In the genomic region with DNA sequence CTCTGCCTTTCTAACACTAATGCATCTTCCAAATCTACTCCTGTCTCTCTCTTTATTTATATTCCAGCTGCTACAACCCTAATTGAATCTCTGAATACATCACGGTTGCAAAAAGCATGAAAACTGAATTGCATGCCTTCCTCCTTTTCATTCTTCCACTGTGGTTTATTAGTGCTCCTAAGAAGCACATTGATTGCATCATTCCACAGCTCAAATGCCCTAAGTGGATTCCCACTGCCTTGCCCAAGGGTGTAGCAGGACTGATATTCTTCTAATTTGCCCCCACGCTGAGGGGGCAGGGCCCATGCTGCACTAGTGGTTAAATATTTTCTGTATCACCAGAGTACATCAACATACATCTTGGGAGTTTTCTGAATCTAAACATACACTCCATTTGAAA, we compare ENCODE assay signal across 22 cellular contexts.
"Had no signal": no experiment of that assay in that cellular context is flagged by ENCODE, and none has a peak within 500 bp of the region (broad histone marks: within the 10 kb centered on the region; RNA-seq: fewer than 3 reads in every experiment).

No MANE protein-coding gene starts in this region.

- H3K9me3 ChIP-seq: adrenal gland, esophagus muscularis mucosa, thyroid gland had no signal

- H2AFZ ChIP-seq: parathyroid adenoma had no signal

- H3K36me3 ChIP-seq: adrenal gland, cardiac muscle cell, esophagus muscularis mucosa, thyroid gland had no signal

- H3K4me3 ChIP-seq: adrenal gland, cardiac muscle cell, esophagus muscularis mucosa, thyroid gland had no signal

- H3K27me3 ChIP-seq: adrenal gland, cardiac muscle cell, esophagus muscularis mucosa, thyroid gland had no signal

- ATAC-seq: activated T-cell treated with anti-CD3 and anti-CD28 coated beads, Interleukin-2, amount 50 U/mL, for 72 hours; left ventricle myocardium superior; naive thymus-derived CD8-positive, alpha-beta T cell had no signal

- H3K9ac ChIP-seq: parathyroid adenoma had no signal

- H3K79me2 ChIP-seq: parathyroid adenoma had no signal

- H3K4me1 ChIP-seq: adrenal gland, esophagus muscularis mucosa, parathyroid adenoma, thyroid gland had no signal

- H3K27ac ChIP-seq: adrenal gland, cardiac muscle cell, esophagus muscularis mucosa, parathyroid adenoma, thyroid gland had no signal

- DNase-seq: activated CD4-positive, alpha-beta T cell treated with anti-CD3 and anti-CD28 coated beads, Interleukin-2, amount 10 ng/mL, durations not matched to agents 24 days and 14 days; activated CD4-positive, CD25-positive, alpha-beta regulatory T cell; activated CD8-positive, alpha-beta memory T cell treated with anti-CD3 and anti-CD28 coated beads, Interleukin-2, amount 50 U/mL, for 48 hours; activated effector memory CD4-positive, alpha-beta T cell treated with anti-CD3 and anti-CD28 coated beads, Interleukin-2, amount 50 U/mL, for 16 hours; activated naive CD4-positive, alpha-beta T cell treated with anti-CD3 and anti-CD28 coated beads, Interleukin-2, amount 50 U/mL, for 16 hours; activated T-cell treated with anti-CD3 and anti-CD28 coated beads, Interleukin-2, amount 50 U/mL, for 72 hours; adrenal gland; dermis blood vessel endothelial cell; effector memory CD4-positive, alpha-beta T cell; immature natural killer cell; kidney glomerular epithelial cell; left ventricle myocardium superior; naive thymus-derived CD8-positive, alpha-beta T cell; retina; stimulated activated CD4-positive, alpha-beta T cell treated with anti-CD3 and anti-CD28 coated beads, Interleukin-12 subunit alpha, Interleukin-12 subunit beta, amount 100 ng/mL, for 4 hours; stimulated activated CD4-positive, alpha-beta T cell treated with anti-CD3 and anti-CD28 coated beads, Interleukin-1b, Interleukin-23, amount 100 ng/mL, for 48 hours; stimulated activated CD8-positive, alpha-beta memory T cell treated with anti-CD3 and anti-CD28 coated beads, Interleukin-4, amount 100 ng/mL, for 48 hours; stimulated activated naive CD4-positive, alpha-beta T cell; thyroid gland had no signal
